8 cellular contexts compared by ENCODE assay signal in the genomic region with DNA sequence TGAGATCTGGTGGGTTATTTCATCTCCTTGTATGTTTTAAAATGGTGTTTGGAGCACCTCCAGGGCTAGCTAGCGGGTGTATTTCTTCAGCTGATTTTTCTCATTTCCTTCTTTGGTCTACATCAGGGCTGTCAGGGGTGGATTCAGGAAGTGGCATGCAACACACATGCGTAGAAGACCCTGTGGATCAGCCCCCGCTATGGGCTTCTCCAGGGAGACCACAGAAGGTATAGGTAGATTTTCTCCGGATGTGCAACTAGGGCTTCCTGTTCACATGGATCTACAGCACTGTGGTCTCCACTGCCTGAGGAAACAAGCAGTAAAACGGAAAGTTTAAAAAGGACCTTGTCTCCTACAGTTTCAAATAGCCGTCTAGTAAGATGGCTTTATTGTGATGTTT. TPM values are rescaled to one million over a fixed set of nuclear protein-coding genes. Genes with fewer than 3 reads are reported as not detected.
DNase-seq lines count a peak whose midpoint lies in the region; ATAC-seq and TF ChIP-seq lines count a peak whose summit lies in the region.

No MANE protein-coding gene starts in this region.

- H3K27me3 ChIP-seq in neural progenitor cell, result no peaks in the 10 kb centered on the region

- H3K36me3 Mint-ChIP-seq in neural progenitor cell, result peaks cover 14% of the 10 kb centered on the region

- H3K4me3 Mint-ChIP-seq in neural progenitor cell, result no peak overlapping the region

- no peaks in the 10 kb centered on the region for H3K9me3 Mint-ChIP-seq in neural progenitor cell

- H3K9me3 ChIP-seq in neural progenitor cell (ENCODE audit: low read depth), result no peaks in the 10 kb centered on the region

- peaks cover 2% of the 10 kb centered on the region for H3K27me3 Mint-ChIP-seq in neural progenitor cell (ENCODE audit: insufficient read depth, low read depth)

- H3K9ac ChIP-seq in neural progenitor cell, result no peak overlapping the region

- TF ChIP-seq CTCF in neural progenitor cell (IDR thresholded peaks at IDR 0.05), result no peak

- H3K4me1 ChIP-seq in neural progenitor cell, result no peaks in the 10 kb centered on the region

- H2AFZ ChIP-seq in neural progenitor cell (replicated peaks), result no peak overlapping the region

- ATAC-seq in GM18511 (IDR thresholded peaks at IDR 0.05; ENCODE audit: unreplicated experiment), result peak; percentile 31
- no peak for ATAC-seq in GM19397 (IDR thresholded peaks at IDR 0.05; ENCODE audit: unreplicated experiment)
- ATAC-seq in GM21390 (IDR thresholded peaks at IDR 0.05; ENCODE audit: unreplicated experiment), result no peak

- peaks cover 11% of the 10 kb centered on the region for H4K20me1 ChIP-seq in neural progenitor cell (ENCODE audit: low read depth)

- no peaks in the 10 kb centered on the region for H3K79me2 ChIP-seq in neural progenitor cell (ENCODE audit: low read depth)

- no peak overlapping the region for H3K4me2 ChIP-seq in neural progenitor cell

- in situ Hi-C loops in KBM-7 (cut with MboI; ENCODE audit: low pct_unique_long_range_greater_than_20kb, low sequenced_read_pairs), result no loop called here

- no peaks in the 10 kb centered on the region for H3K36me3 ChIP-seq in neural progenitor cell

- H3K27ac Mint-ChIP-seq in neural progenitor cell, result no peak overlapping the region

- peaks cover 9% of the 10 kb centered on the region for H3F3A ChIP-seq in neural progenitor cell (ENCODE audit: low read depth)

- no peak overlapping the region for H3K4me3 ChIP-seq in neural progenitor cell

- H3K4me1 Mint-ChIP-seq in neural progenitor cell, result peaks cover 7% of the 10 kb centered on the region

- peak; percentile 93 for DNase-seq in KBM-7
- peak; percentile 54 to 63 for DNase-seq in activated T-cell treated with anti-CD3 and anti-CD28 coated beads, Interleukin-2, amount 50 U/mL, for 48 hours
- DNase-seq in stimulated activated CD4-positive, alpha-beta T cell treated with anti-CD3 and anti-CD28 coated beads, Interleukin-2, amount 100 ng/mL, for 48 hours, result peak; percentile 26 to 43
- DNase-seq in NCI-H1436 (lab: John Stamatoyannopoulos, UW), result no peak
- no peak for DNase-seq in neural progenitor cell (ENCODE audit: low spot score)

- no peak overlapping the region for H3K27ac ChIP-seq in neural progenitor cell

RNA-seq across cellular contexts. Expression of gene NUB1, which starts 10.4 kb away (rescaled TPM):
- 56.3 and 61.7 TPM in 2 replicates for total RNA-seq in neural progenitor cell (ENCODE audit: low replicate concordance)

RNA-seq across cellular contexts. Expression of gene WDR86, which starts 57.9 kb away (rescaled TPM):
- 15.0 and 33.0 TPM in 2 replicates for total RNA-seq in neural progenitor cell (ENCODE audit: low replicate concordance)

Comparison
In these comparisons a context has a peak if more than half of its experiments do, and no peak if none do; other contexts are left out.
1. DNase-seq: peak in KBM-7 (single experiment), activated T-cell treated with anti-CD3 and anti-CD28 coated beads, Interleukin-2, amount 50 U/mL, for 48 hours (2 of 2) and stimulated activated CD4-positive, alpha-beta T cell treated with anti-CD3 and anti-CD28 coated beads, Interleukin-2, amount 100 ng/mL, for 48 hours (2 of 2); none in NCI-H1436 (single experiment) and neural progenitor cell (single experiment).